1 cellular context compared by ENCODE assay signal in genomic region chr2:200077210-200077650, GRCh38.
TF ChIP-seq lines count a peak whose summit lies in the region.

No MANE protein-coding gene starts in this region.

TF ChIP-seq in HepG2, 621 proteins besides CTCF, POLR2A, EP300 and RAD21 (continued from another document and continues in another):
- peak; percentile 74 for TF ChIP-seq RERE (CRISPR knock-in tag; IDR thresholded peaks at IDR 0.05; ENCODE audit: low read depth)
- TF ChIP-seq ZNF18 (CRISPR knock-in tag; IDR thresholded peaks at IDR 0.05; ENCODE audit: insufficient replicate concordance) = peak; percentile 1
- no peak for TF ChIP-seq TCF12 (IDR thresholded peaks at IDR 0.05)
- no peak for TF ChIP-seq TCF12 (CRISPR knock-in tag; IDR thresholded peaks at IDR 0.05)
- no peak for TF ChIP-seq KMT2B (CRISPR knock-in tag; IDR thresholded peaks at IDR 0.05)
- no peak for TF ChIP-seq DBP (CRISPR knock-in tag; IDR thresholded peaks at IDR 0.05; ENCODE audit: not compliant biosample characterization)
- no peak for TF ChIP-seq CAMTA2 (CRISPR knock-in tag; IDR thresholded peaks at IDR 0.05; ENCODE audit: borderline replicate concordance)
- no peak for TF ChIP-seq SMAD9 (CRISPR knock-in tag; IDR thresholded peaks at IDR 0.05)
- peak; percentile 86 for TF ChIP-seq ATF3 (CRISPR knock-in tag; IDR thresholded peaks at IDR 0.05)
- TF ChIP-seq NR2F2 (IDR thresholded peaks at IDR 0.05; ENCODE audit: borderline replicate concordance, low read depth) = peak; percentile 50; the same call in 1 of the 2 replicates
- peak; percentile 85; the same call in 1 of the 2 replicates for TF ChIP-seq ZSCAN29 (CRISPR knock-in tag; conservative IDR thresholded peaks at IDR 0.05)
- peak; percentile 96 for TF ChIP-seq GATAD2A (CRISPR knock-in tag; IDR thresholded peaks at IDR 0.05)
- no peak; the same call in 1 of the 2 replicates for TF ChIP-seq ZNF709 (CRISPR knock-in tag; IDR thresholded peaks at IDR 0.05)
- no peak for TF ChIP-seq ELK4 (CRISPR knock-in tag; IDR thresholded peaks at IDR 0.05; ENCODE audit: borderline replicate concordance)
- TF ChIP-seq MIER3 (CRISPR knock-in tag; IDR thresholded peaks at IDR 0.05; ENCODE audit: borderline replicate concordance) = peak; percentile 81; the same call in 1 of the 2 replicates
- peak; percentile 90; the same call in 1 of the 2 replicates for TF ChIP-seq ZNF292 (CRISPR knock-in tag; IDR thresholded peaks at IDR 0.05; ENCODE audit: borderline replicate concordance, low read depth)
- peak; percentile 40; the same call in 1 of the 2 replicates for TF ChIP-seq YEATS4 (CRISPR knock-in tag; IDR thresholded peaks at IDR 0.05; ENCODE audit: borderline replicate concordance)
- no peak for TF ChIP-seq JDP2 (CRISPR knock-in tag; IDR thresholded peaks at IDR 0.05; ENCODE audit: borderline replicate concordance)
- TF ChIP-seq ZNF30 (CRISPR knock-in tag; IDR thresholded peaks at IDR 0.05) = no peak
- TF ChIP-seq POLR2G (IDR thresholded peaks at IDR 0.05; ENCODE audit: low read depth, low read length) = no peak
- no peak for TF ChIP-seq FIP1L1 (IDR thresholded peaks at IDR 0.05; ENCODE audit: borderline replicate concordance, insufficient read depth, low read depth, low read length)
- peak; percentile 95 for TF ChIP-seq TBX2 (CRISPR knock-in tag; IDR thresholded peaks at IDR 0.05; ENCODE audit: borderline replicate concordance)
- no peak for TF ChIP-seq ATF7-NPFF (CRISPR knock-in tag; IDR thresholded peaks at IDR 0.05; ENCODE audit: low read depth)
- TF ChIP-seq MIXL1 (CRISPR knock-in tag; IDR thresholded peaks at IDR 0.05) = peak; percentile 63; the same call in 1 of the 2 replicates
- TF ChIP-seq AHDC1 (CRISPR knock-in tag; IDR thresholded peaks at IDR 0.05; ENCODE audit: borderline replicate concordance) = peak; percentile 99
- no peak for TF ChIP-seq MXD1 (CRISPR knock-in tag; IDR thresholded peaks at IDR 0.05)
- TF ChIP-seq TOPORS (CRISPR knock-in tag; IDR thresholded peaks at IDR 0.05) = no peak
- TF ChIP-seq ZBTB43 (CRISPR knock-in tag; conservative IDR thresholded peaks at IDR 0.05) = peak; percentile 91
- TF ChIP-seq MXI1 (IDR thresholded peaks at IDR 0.05; ENCODE audit: borderline replicate concordance, low read depth, low read length) = 0 out of 3 replicates have a peak, but pooled peaks have one; percentile 22
- no peak for TF ChIP-seq MBNL3 (CRISPR knock-in tag; conservative IDR thresholded peaks at IDR 0.05)
- TF ChIP-seq RBM39 (IDR thresholded peaks at IDR 0.05; ENCODE audit: low read depth, low read length, poor library complexity, severe bottlenecking) = no peak
- TF ChIP-seq ZNF333 (CRISPR knock-in tag; IDR thresholded peaks at IDR 0.05; ENCODE audit: borderline replicate concordance) = no peak
- no peak for TF ChIP-seq ATAD3A (CRISPR knock-in tag; IDR thresholded peaks at IDR 0.05)
- peak; percentile 52; the same call in 1 of the 2 replicates for TF ChIP-seq SOX13 (IDR thresholded peaks at IDR 0.05)
- TF ChIP-seq SOX13 (CRISPR knock-in tag; conservative IDR thresholded peaks at IDR 0.05 in 1 of 2, IDR thresholded peaks at IDR 0.05 in 1 of 2) = peak in 1 of 2 experiments; percentile 83; a peak in 2 of 4 replicates
- TF ChIP-seq SOX5 (CRISPR knock-in tag; IDR thresholded peaks at IDR 0.05; ENCODE audit: borderline replicate concordance) = peak; percentile 81
- TF ChIP-seq HOXA5 (CRISPR knock-in tag; IDR thresholded peaks at IDR 0.05) = 0 out of 2 replicates have a peak, but pooled peaks have one; percentile 22
- peak; percentile 18; the same call in 1 of the 2 replicates for TF ChIP-seq TFAP4 (IDR thresholded peaks at IDR 0.05; ENCODE audit: borderline replicate concordance, low read depth)
- no peak for TF ChIP-seq ZFP62 (CRISPR knock-in tag; IDR thresholded peaks at IDR 0.05)
- no peak for TF ChIP-seq GABPA (IDR thresholded peaks at IDR 0.05; ENCODE audit: low read depth, low read length)
- no peak for TF ChIP-seq GABPA (CRISPR knock-in tag; IDR thresholded peaks at IDR 0.05; ENCODE audit: low read depth)
- peak; percentile 67; the same call in 1 of the 2 replicates for TF ChIP-seq ZBTB20 (CRISPR knock-in tag; IDR thresholded peaks at IDR 0.05; ENCODE audit: borderline replicate concordance, low read depth)
